ENCODE assay signal across 13 cellular contexts in genomic region chr21:38760017-38760761, GRCh38.
A peak's percentile ranks its signal among the peaks of the same experiment; 100 is the strongest.
DNase-seq lines count a peak whose midpoint lies in the region; ATAC-seq, FAIRE-seq and TF ChIP-seq lines count a peak whose summit lies in the region.
"Had no signal": no experiment of that assay in that cellular context is flagged by ENCODE, and none has a peak within 500 bp of the region (broad histone marks: within the 10 kb centered on the region; RNA-seq: fewer than 3 reads in every experiment).

No MANE protein-coding gene starts in this region.

- peak overlapping the region; percentile 69 to 81 for H3K27ac ChIP-seq in coronary artery
- H3K27ac ChIP-seq in muscle layer of colon (ENCODE audit: low read depth, low read length): peak overlapping the region; percentile 63
- H3K27ac ChIP-seq: prostate gland had no signal

- no peak overlapping the region for H3K4me3 ChIP-seq in coronary artery
- H3K4me3 ChIP-seq in muscle layer of colon (ENCODE audit: low read depth in 1 of 2, low read length in 2 of 2): no peak overlapping the region
- H3K4me3 ChIP-seq: prostate gland had no signal

- DNase-seq in D721Med (ENCODE audit: insufficient read length, low spot score): no peak
- peak; percentile 94 to 100 for DNase-seq in NCI-H524 (lab: John Stamatoyannopoulos, UW)
- peak; percentile 71 for DNase-seq in coronary artery (ENCODE audit: low spot score)
- no peak for DNase-seq in NCI-H2227 (lab: John Stamatoyannopoulos, UW; ENCODE audit: unreplicated experiment)
- DNase-seq in NCI-H2081 (lab: John Stamatoyannopoulos, UW): no peak
- DNase-seq in nucleus accumbens (lab: John Stamatoyannopoulos, UW): no peak
- DNase-seq: activated CD8-positive, alpha-beta memory T cell treated with anti-CD3 and anti-CD28 coated beads for 24 hours; activated gamma-delta T cell treated with Interleukin-2 at 50 U/mL for 16 hours; stimulated activated naive CD4-positive, alpha-beta T cell had no signal

- H3K4me1 ChIP-seq in muscle layer of colon (ENCODE audit: insufficient read depth, low read length): peaks cover 55% of the 10 kb centered on the region
- H3K4me1 ChIP-seq: prostate gland had no signal

- TF ChIP-seq CTCF in D721Med (IDR thresholded peaks at IDR 0.05; ENCODE audit: insufficient read depth, missing control alignments): no peak
- TF ChIP-seq CTCF in coronary artery (IDR thresholded peaks at IDR 0.05): no peak

- H3K36me3 ChIP-seq in muscle layer of colon (ENCODE audit: insufficient read depth, low read length): no peaks in the 10 kb centered on the region
- H3K36me3 ChIP-seq: prostate gland had no signal

- FAIRE-seq in D721Med (lab: Jason Lieb, UNC): peak; percentile 6
- FAIRE-seq: endothelial cell of umbilical vein had no signal

- ATAC-seq in HG03196 (IDR thresholded peaks at IDR 0.05; ENCODE audit: unreplicated experiment): no peak

- H3K9me3 ChIP-seq in muscle layer of colon (ENCODE audit: low read length): no peaks in the 10 kb centered on the region
- H3K9me3 ChIP-seq: prostate gland had no signal

- no peaks in the 10 kb centered on the region for H3K27me3 ChIP-seq in muscle layer of colon (ENCODE audit: control insufficient read depth in 1 of 2, insufficient read depth in 2 of 2, low read length in 2 of 2)

- no peak overlapping the region for H3K9ac ChIP-seq in muscle layer of colon (ENCODE audit: low read length)

Comparison
In these comparisons a context has a peak if more than half of its experiments do, and no peak if none do; other contexts are left out.
1. DNase-seq: peak in NCI-H524 (2 of 2) and coronary artery (single experiment); none in D721Med (single experiment), NCI-H2227 (single experiment), NCI-H2081 (0 of 2) and nucleus accumbens (0 of 56).